ENCODE assay signal across 1 cellular context in genomic region chr7:47636111-47636692, GRCh38.
TF ChIP-seq lines count a peak whose summit lies in the region.

No MANE protein-coding gene starts in this region.

TF ChIP-seq in GM23338, 12 proteins besides CTCF, POLR2A, EP300 and RAD21 (continued from another document):
- TF ChIP-seq ZNF462 (CRISPR knock-in tag; IDR thresholded peaks at IDR 0.05) (no peak), NANOG (IDR thresholded peaks at IDR 0.05; ENCODE audit: borderline replicate concordance) (no peak), POLR2AphosphoS5 (IDR thresholded peaks at IDR 0.05; ENCODE audit: low read depth) (no peak), JUNB (IDR thresholded peaks at IDR 0.05; ENCODE audit: unreplicated experiment) (no peak)
